20 cellular contexts compared by ENCODE assay signal in genomic region chr13:25391932-25392331, GRCh38. TPM values are rescaled to one million over a fixed set of nuclear protein-coding genes. Genes with fewer than 3 reads are reported as not detected.
"Had no signal": no experiment of that assay in that cellular context is flagged by ENCODE, and none has a peak within 500 bp of the region (broad histone marks: within the 10 kb centered on the region; RNA-seq: fewer than 3 reads in every experiment).

No MANE protein-coding gene starts in this region.

- H3K4me3 Mint-ChIP-seq: effector memory CD8-positive, alpha-beta T cell; immature natural killer cell; natural killer cell; neural crest cell; stimulated activated naive B cell treated with anti-CD40 and anti-IgM and Interleukin-4, amounts not matched to agents 10 μg/mL and 1 μg/mL and 100 μg/mL, for 72 hours; stimulated activated naive CD8-positive, alpha-beta T cell treated with anti-CD3 and anti-CD28 coated beads, Interleukin-15, Interleukin-2, amounts not matched to agents 100 ng/mL and 50 ng/mL, for 24 hours had no signal

- H3K4me1 Mint-ChIP-seq: immature natural killer cell; natural killer cell; neural crest cell; stimulated activated naive B cell treated with anti-CD40 and anti-IgM and Interleukin-4, amounts not matched to agents 10 μg/mL and 1 μg/mL and 100 μg/mL, for 72 hours had no signal

- H3K36me3 Mint-ChIP-seq: immature natural killer cell; natural killer cell; stimulated activated naive B cell treated with anti-CD40 and anti-IgM and Interleukin-4, amounts not matched to agents 10 μg/mL and 1 μg/mL and 100 μg/mL, for 72 hours had no signal

- DNase-seq: cortex of kidney; effector memory CD8-positive, alpha-beta T cell; hypothalamus; immature natural killer cell; islet precursor cell; kidney glomerular epithelial cell; left colon; left ventricle myocardium superior; lower lobe of right lung; natural killer cell; right lobe of liver; small intestine; stimulated activated CD4-positive, alpha-beta T cell treated with anti-CD3 and anti-CD28 coated beads, Interleukin-15, amount 100 ng/mL, for 24 hours; stimulated activated CD4-positive, alpha-beta T cell treated with anti-CD3 and anti-CD28 coated beads, Interleukin-2, amount 100 ng/mL, for 48 hours; stimulated activated naive B cell treated with anti-CD40 and anti-IgM and Interleukin-4, amounts not matched to agents 10 μg/mL and 1 μg/mL and 100 μg/mL, for 72 hours; upper lobe of right lung; uterus had no signal

- H3K27ac Mint-ChIP-seq: effector memory CD8-positive, alpha-beta T cell; immature natural killer cell; natural killer cell; progenitor cell of endocrine pancreas; stimulated activated naive B cell treated with anti-CD40 and anti-IgM and Interleukin-4, amounts not matched to agents 10 μg/mL and 1 μg/mL and 100 μg/mL, for 72 hours; stimulated activated naive CD8-positive, alpha-beta T cell treated with anti-CD3 and anti-CD28 coated beads, Interleukin-15, Interleukin-2, amounts not matched to agents 100 ng/mL and 50 ng/mL, for 24 hours had no signal

- H3K9me3 Mint-ChIP-seq: effector memory CD8-positive, alpha-beta T cell; natural killer cell; neural crest cell; stimulated activated naive CD8-positive, alpha-beta T cell treated with anti-CD3 and anti-CD28 coated beads, Interleukin-15, Interleukin-2, amounts not matched to agents 100 ng/mL and 50 ng/mL, for 24 hours had no signal

- ATAC-seq: effector memory CD8-positive, alpha-beta T cell; left colon; left ventricle myocardium superior; lower lobe of right lung; natural killer cell; right lobe of liver; stimulated activated naive B cell treated with anti-CD40 and anti-IgM and Interleukin-4, amounts not matched to agents 10 μg/mL and 1 μg/mL and 100 μg/mL, for 72 hours; upper lobe of right lung had no signal

RNA-seq across cellular contexts. Expression of gene ATP8A2, which starts 20.2 kb away (rescaled TPM):
- total RNA-seq: right lobe of liver had no signal
